Comparison of ENCODE assay signal across 10 cellular contexts in the genomic region with DNA sequence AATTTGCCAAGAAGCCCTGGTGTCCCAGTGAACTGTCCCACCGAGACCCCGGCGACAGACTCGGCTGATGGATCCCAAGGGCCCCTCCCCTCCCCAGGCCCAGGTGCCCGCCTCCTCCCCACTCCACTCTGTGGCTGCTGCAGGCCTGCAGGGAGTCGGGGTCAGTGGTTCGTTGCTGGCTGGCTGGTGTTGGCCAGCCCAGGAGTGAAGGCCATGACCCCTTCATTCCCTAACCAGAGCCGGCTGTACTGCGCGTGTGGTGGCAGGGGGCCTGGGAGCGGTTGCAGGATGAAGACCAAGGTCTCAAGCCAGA. TPM values are rescaled to one million over a fixed set of nuclear protein-coding genes. Genes with fewer than 3 reads are reported as not detected.
"Had no signal": no experiment of that assay in that cellular context is flagged by ENCODE, and none has a peak within 500 bp of the region (broad histone marks: within the 10 kb centered on the region; RNA-seq: fewer than 3 reads in every experiment).

No MANE protein-coding gene starts in this region.

- H3K36me3 ChIP-seq: breast epithelium, prostate gland, uterus had no signal

- DNase-seq: activated CD8-positive, alpha-beta memory T cell treated with anti-CD3 and anti-CD28 coated beads, Interleukin-2, amount 10 ng/mL, durations not matched to agents 7 days and 5 days; naive B cell; testis had no signal

- H3K27me3 ChIP-seq: breast epithelium, testis, uterus had no signal

- H3K4me3 ChIP-seq: breast epithelium, prostate gland, testis, uterus had no signal

- H3K27ac ChIP-seq: prostate gland, testis had no signal

- H3K4me3 Mint-ChIP-seq: activated CD8-positive, alpha-beta memory T cell treated with anti-CD3 and anti-CD28 coated beads, Interleukin-2, amount 10 ng/mL, durations not matched to agents 7 days and 5 days; activated naive CD8-positive, alpha-beta T cell treated with anti-CD3 and anti-CD28 coated beads, Interleukin-2, amount 10 ng/mL, durations not matched to agents 7 days and 5 days; naive B cell; stimulated activated naive CD8-positive, alpha-beta T cell treated with anti-CD3 and anti-CD28 coated beads, Interleukin-15, Interleukin-2, amounts not matched to agents 100 ng/mL and 50 ng/mL, for 24 hours had no signal

- H3K4me1 ChIP-seq: breast epithelium, prostate gland had no signal

- H3K9me3 ChIP-seq: breast epithelium, esophagus muscularis mucosa, prostate gland, testis, uterus had no signal

- H3K9me3 Mint-ChIP-seq: activated naive CD8-positive, alpha-beta T cell treated with anti-CD3 and anti-CD28 coated beads, Interleukin-2, amount 10 ng/mL, durations not matched to agents 7 days and 5 days; stimulated activated naive CD8-positive, alpha-beta T cell treated with anti-CD3 and anti-CD28 coated beads, Interleukin-15, Interleukin-2, amounts not matched to agents 100 ng/mL and 50 ng/mL, for 24 hours had no signal

- H3K27ac Mint-ChIP-seq: activated CD8-positive, alpha-beta memory T cell treated with anti-CD3 and anti-CD28 coated beads, Interleukin-2, amount 10 ng/mL, durations not matched to agents 7 days and 5 days; activated naive CD8-positive, alpha-beta T cell treated with anti-CD3 and anti-CD28 coated beads, Interleukin-2, amount 10 ng/mL, durations not matched to agents 7 days and 5 days; stimulated activated naive CD8-positive, alpha-beta T cell treated with anti-CD3 and anti-CD28 coated beads, Interleukin-15, Interleukin-2, amounts not matched to agents 100 ng/mL and 50 ng/mL, for 24 hours had no signal

- H3K4me1 Mint-ChIP-seq: activated CD8-positive, alpha-beta memory T cell treated with anti-CD3 and anti-CD28 coated beads, Interleukin-2, amount 10 ng/mL, durations not matched to agents 7 days and 5 days; activated naive CD8-positive, alpha-beta T cell treated with anti-CD3 and anti-CD28 coated beads, Interleukin-2, amount 10 ng/mL, durations not matched to agents 7 days and 5 days had no signal

- H3K36me3 Mint-ChIP-seq: activated CD8-positive, alpha-beta memory T cell treated with anti-CD3 and anti-CD28 coated beads, Interleukin-2, amount 10 ng/mL, durations not matched to agents 7 days and 5 days; activated naive CD8-positive, alpha-beta T cell treated with anti-CD3 and anti-CD28 coated beads, Interleukin-2, amount 10 ng/mL, durations not matched to agents 7 days and 5 days had no signal

RNA-seq across cellular contexts. Expression of a gene that starts 9.2 kb away (rescaled TPM):
- total RNA-seq: activated CD8-positive, alpha-beta memory T cell treated with anti-CD3 and anti-CD28 coated beads, Interleukin-2, amount 10 ng/mL, durations not matched to agents 7 days and 5 days; activated naive CD8-positive, alpha-beta T cell treated with anti-CD3 and anti-CD28 coated beads, Interleukin-2, amount 10 ng/mL, durations not matched to agents 7 days and 5 days; T-helper 2 cell treated with Interferon-gamma antibody and Interleukin-4, amounts not matched to agents 100 ng/mL and 5 ng/mL, for 36 hours had no signal
